In the genomic region with DNA sequence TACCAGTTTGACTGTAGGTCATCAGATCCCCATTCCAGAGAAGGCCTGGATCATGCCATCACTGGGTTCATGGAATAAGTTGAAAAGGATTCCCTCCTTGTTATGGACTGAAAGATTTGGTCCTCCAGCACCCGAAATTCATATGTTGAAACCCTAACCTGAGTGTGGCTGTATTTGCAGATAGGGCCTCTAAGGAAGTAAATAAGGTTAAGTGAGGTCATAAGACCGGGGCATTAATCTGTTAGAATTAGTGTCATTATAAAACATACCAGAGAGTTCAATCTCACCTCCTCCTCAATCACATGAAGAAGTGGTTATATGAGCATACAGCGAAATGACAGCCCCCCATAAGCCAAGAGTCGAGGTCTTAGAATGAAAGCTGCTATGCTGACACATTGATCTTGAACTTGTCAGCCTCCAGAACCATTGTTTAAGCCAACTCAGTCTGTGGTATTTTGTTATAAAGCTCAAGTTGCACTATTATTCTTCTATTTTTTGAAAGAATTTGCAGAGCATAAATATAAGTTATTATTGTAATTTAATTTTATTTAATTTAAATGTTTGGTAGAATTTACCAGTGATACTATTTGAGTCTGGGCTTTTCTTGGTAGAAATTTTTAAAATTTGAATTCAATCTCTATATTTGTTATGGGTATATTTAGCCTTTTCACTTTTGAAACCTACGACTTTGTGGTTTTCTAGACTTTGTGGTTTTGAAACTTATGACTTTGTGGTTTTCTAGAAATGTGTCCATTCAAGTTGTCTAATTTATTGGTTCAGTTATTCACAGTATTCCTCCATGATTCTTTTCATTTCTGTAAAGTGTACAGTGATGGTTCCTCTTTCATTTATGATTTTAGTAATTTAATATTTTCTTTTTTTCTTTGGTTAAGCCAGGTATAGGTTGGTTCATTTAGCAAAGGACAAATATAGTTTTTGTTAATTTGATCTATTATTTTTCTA, we compare ENCODE assay signal across 12 cellular contexts.
DNase-seq lines count a peak whose midpoint lies in the region; ATAC-seq, FAIRE-seq and TF ChIP-seq lines count a peak whose summit lies in the region.
"Had no signal": no experiment of that assay in that cellular context is flagged by ENCODE, and none has a peak within 500 bp of the region (broad histone marks: within the 10 kb centered on the region; RNA-seq: fewer than 3 reads in every experiment).

No MANE protein-coding gene starts in this region.

- DNase-seq in D721Med (ENCODE audit: insufficient read length, low spot score): no peak
- peak; percentile 1 for DNase-seq in SK-N-DZ (ENCODE audit: low spot score)
- no peak for DNase-seq in activated CD4-positive, alpha-beta T cell treated with anti-CD3 and anti-CD28 coated beads for 1 hour
- no peak for DNase-seq in NCI-H2029 (lab: John Stamatoyannopoulos, UW)
- DNase-seq in stimulated activated CD4-positive, alpha-beta T cell treated with anti-CD3 and anti-CD28 coated beads, Interleukin-4, amount 100 ng/mL, for 1 hour: no peak
- no peak for DNase-seq in NCI-H226
- DNase-seq: DMS53, endodermal cell, NCI-H2029 treated with DMSO at 0.1 percent for 48 hours had no signal

- no peak for TF ChIP-seq CTCF in D721Med (IDR thresholded peaks at IDR 0.05; ENCODE audit: insufficient read depth, missing control alignments)

- FAIRE-seq in D721Med (lab: Jason Lieb, UNC): peak; percentile 60

- ATAC-seq in GM21360 (IDR thresholded peaks at IDR 0.05; ENCODE audit: unreplicated experiment) (peak; percentile 80), HG03103 (IDR thresholded peaks at IDR 0.05; ENCODE audit: low read depth, unreplicated experiment) (peak; percentile 45)
- ATAC-seq: HCT116 had no signal
